In the genomic region with DNA sequence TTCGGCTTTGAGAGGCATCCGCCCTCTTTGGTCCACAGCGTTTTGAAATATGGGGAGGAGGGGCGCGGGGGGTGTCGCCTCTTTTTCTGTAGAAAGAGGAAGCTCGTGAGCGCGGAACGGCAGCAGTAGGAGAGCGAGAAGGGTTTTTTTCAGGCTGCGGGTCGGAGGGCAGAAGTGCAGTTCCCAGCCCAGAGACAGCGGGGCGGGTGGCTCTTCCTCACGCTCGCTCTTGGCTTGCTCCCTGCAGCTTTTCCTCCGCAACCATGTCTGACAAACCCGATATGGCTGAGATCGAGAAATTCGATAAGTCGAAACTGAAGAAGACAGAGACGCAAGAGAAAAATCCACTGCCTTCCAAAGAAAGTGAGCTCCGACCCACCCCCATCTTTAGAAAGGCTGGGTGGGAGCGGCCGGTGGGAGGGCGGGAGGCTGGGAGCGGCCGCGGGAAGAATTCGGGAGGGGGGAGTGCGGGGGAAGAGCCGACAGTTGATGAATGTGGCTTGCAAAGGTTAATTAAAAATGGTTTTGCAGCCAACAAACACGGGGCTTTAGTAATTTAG, we compare ENCODE assay signal across 1 cellular context.
TF ChIP-seq lines count a peak whose summit lies in the region.

No MANE protein-coding gene starts in this region.

TF ChIP-seq in K562, 482 proteins besides CTCF, POLR2A, EP300 and RAD21 (continued from another document and continues in another):
- TF ChIP-seq ARID4B (CRISPR knock-in tag; IDR thresholded peaks at IDR 0.05) (no peak), CBX1 (IDR thresholded peaks at IDR 0.05; ENCODE audit: low read depth) (no peak), RBM22 (IDR thresholded peaks at IDR 0.05; ENCODE audit: low read depth, low read length, poor library complexity, severe bottlenecking) (peak; percentile 50), ZNF830 (CRISPR knock-in tag; IDR thresholded peaks at IDR 0.05) (no peak), SPI1 (IDR thresholded peaks at IDR 0.05; ENCODE audit: borderline replicate concordance, low read depth, low read length) (peak; percentile 66; the same call in 1 of the 2 replicates), MTA3 (IDR thresholded peaks at IDR 0.05; ENCODE audit: borderline replicate concordance) (peak; percentile 16; the same call in 1 of the 2 replicates), TEAD4 (IDR thresholded peaks at IDR 0.05; ENCODE audit: low read length) (no peak), TEAD4 (CRISPR knock-in tag; IDR thresholded peaks at IDR 0.05; ENCODE audit: borderline replicate concordance) (no peak), CREM (IDR thresholded peaks at IDR 0.05; ENCODE audit: low read depth) (no peak), CREB3L1 (IDR thresholded peaks at IDR 0.05; ENCODE audit: borderline replicate concordance, low read depth) (no peak), PRPF4 (IDR thresholded peaks at IDR 0.05; ENCODE audit: insufficient read depth, low read depth, low read length, poor library complexity, severe bottlenecking) (no peak), TAF9B (IDR thresholded peaks at IDR 0.05; ENCODE audit: partially characterized antibody) (no peak), RB1 (IDR thresholded peaks at IDR 0.05; ENCODE audit: low read depth) (0 out of 2 replicates have a peak, but pooled peaks have one; percentile 30), ZBTB33 (CRISPR knock-in tag; IDR thresholded peaks at IDR 0.05) (no peak), RBFOX2 (IDR thresholded peaks at IDR 0.05; ENCODE audit: low read depth, low read length) (peak; percentile 55), ZNF444 (CRISPR knock-in tag; IDR thresholded peaks at IDR 0.05) (no peak), ZNF408 (CRISPR knock-in tag; IDR thresholded peaks at IDR 0.05; ENCODE audit: low read depth) (no peak), TCF7 (IDR thresholded peaks at IDR 0.05; ENCODE audit: borderline replicate concordance) (no peak), THRAP3 (IDR thresholded peaks at IDR 0.05; ENCODE audit: borderline replicate concordance) (no peak), SRSF7 (optimal IDR thresholded peaks at IDR 0.05; ENCODE audit: low read depth, low read length) (no peak), VEZF1 (CRISPR knock-in tag; IDR thresholded peaks at IDR 0.05) (peak; percentile 94), ZNF583 (CRISPR knock-in tag; IDR thresholded peaks at IDR 0.05) (no peak), ATF7 (IDR thresholded peaks at IDR 0.05) (peak; percentile 54; the same call in 1 of the 2 replicates), ZBTB7A (IDR thresholded peaks at IDR 0.05; ENCODE audit: borderline replicate concordance, control insufficient read depth, low read depth, low read length) (peak; percentile 71; the same call in 1 of the 2 replicates), ARID1B (IDR thresholded peaks at IDR 0.05) (peak; percentile 18; the same call in 1 of the 2 replicates), NR4A1 (CRISPR knock-in tag; IDR thresholded peaks at IDR 0.05) (no peak), NR4A1 (tag; IDR thresholded peaks at IDR 0.05) (no peak), TBL1XR1 (IDR thresholded peaks at IDR 0.05; ENCODE audit: low read length in 2 of 2) (peak in 1 of 2 experiments; percentile 5; a peak in 1 of 4 replicates), DPF2 (IDR thresholded peaks at IDR 0.05) (no peak), KAT7 (CRISPR knock-in tag; IDR thresholded peaks at IDR 0.05; ENCODE audit: borderline replicate concordance) (no peak), TAF7 (tag; IDR thresholded peaks at IDR 0.05) (no peak), ARID3A (IDR thresholded peaks at IDR 0.05; ENCODE audit: borderline replicate concordance, low read depth, low read length) (no peak), CHD4 (IDR thresholded peaks at IDR 0.05; ENCODE audit: insufficient read depth, insufficient replicate concordance, low read depth, low read length, poor library complexity, severe bottlenecking) (no peak), RFX5 (IDR thresholded peaks at IDR 0.05; ENCODE audit: low read depth, low read length) (no peak), THAP7 (CRISPR knock-in tag; IDR thresholded peaks at IDR 0.05) (no peak), SMARCE1 (IDR thresholded peaks at IDR 0.05) (no peak), HMGN3 (IDR thresholded peaks at IDR 0.05; ENCODE audit: borderline replicate concordance, extremely low read depth, insufficient read length, low read depth, low read length) (no peak), ELF1 (tag; IDR thresholded peaks at IDR 0.05) (0 out of 2 replicates have a peak, but pooled peaks have one; percentile 24), ZNF184 (CRISPR knock-in tag; IDR thresholded peaks at IDR 0.05) (no peak), L3MBTL2 (IDR thresholded peaks at IDR 0.05) (no peak)
- TF ChIP-seq, protein P1, sequence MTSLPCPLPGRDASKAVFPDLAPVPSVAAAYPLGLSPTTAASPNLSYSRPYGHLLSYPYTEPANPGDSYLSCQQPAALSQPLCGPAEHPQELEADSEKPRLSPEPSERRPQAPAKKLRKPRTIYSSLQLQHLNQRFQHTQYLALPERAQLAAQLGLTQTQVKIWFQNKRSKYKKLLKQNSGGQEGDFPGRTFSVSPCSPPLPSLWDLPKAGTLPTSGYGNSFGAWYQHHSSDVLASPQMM (CRISPR knock-in tag; IDR thresholded peaks at IDR 0.05) = no peak
- TF ChIP-seq, protein P2, sequence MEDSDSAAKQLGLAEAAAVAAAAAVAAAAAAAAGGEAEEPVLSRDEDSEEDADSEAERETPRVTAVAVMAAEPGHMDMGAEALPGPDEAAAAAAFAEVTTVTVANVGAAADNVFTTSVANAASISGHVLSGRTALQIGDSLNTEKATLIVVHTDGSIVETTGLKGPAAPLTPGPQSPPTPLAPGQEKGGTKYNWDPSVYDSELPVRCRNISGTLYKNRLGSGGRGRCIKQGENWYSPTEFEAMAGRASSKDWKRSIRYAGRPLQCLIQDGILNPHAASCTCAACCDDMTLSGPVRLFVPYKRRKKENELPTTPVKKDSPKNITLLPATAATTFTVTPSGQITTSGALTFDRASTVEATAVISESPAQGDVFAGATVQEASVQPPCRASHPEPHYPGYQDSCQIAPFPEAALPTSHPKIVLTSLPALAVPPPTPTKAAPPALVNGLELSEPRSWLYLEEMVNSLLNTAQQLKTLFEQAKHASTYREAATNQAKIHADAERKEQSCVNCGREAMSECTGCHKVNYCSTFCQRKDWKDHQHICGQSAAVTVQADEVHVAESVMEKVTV (CRISPR knock-in tag; IDR thresholded peaks at IDR 0.05) = 0 out of 2 replicates have a peak, but pooled peaks have one; percentile 13
- TF ChIP-seq, protein P3, sequence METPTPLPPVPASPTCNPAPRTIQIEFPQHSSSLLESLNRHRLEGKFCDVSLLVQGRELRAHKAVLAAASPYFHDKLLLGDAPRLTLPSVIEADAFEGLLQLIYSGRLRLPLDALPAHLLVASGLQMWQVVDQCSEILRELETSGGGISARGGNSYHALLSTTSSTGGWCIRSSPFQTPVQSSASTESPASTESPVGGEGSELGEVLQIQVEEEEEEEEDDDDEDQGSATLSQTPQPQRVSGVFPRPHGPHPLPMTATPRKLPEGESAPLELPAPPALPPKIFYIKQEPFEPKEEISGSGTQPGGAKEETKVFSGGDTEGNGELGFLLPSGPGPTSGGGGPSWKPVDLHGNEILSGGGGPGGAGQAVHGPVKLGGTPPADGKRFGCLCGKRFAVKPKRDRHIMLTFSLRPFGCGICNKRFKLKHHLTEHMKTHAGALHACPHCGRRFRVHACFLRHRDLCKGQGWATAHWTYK (CRISPR knock-in tag; IDR thresholded peaks at IDR 0.05) = no peak
- TF ChIP-seq, protein P4, sequence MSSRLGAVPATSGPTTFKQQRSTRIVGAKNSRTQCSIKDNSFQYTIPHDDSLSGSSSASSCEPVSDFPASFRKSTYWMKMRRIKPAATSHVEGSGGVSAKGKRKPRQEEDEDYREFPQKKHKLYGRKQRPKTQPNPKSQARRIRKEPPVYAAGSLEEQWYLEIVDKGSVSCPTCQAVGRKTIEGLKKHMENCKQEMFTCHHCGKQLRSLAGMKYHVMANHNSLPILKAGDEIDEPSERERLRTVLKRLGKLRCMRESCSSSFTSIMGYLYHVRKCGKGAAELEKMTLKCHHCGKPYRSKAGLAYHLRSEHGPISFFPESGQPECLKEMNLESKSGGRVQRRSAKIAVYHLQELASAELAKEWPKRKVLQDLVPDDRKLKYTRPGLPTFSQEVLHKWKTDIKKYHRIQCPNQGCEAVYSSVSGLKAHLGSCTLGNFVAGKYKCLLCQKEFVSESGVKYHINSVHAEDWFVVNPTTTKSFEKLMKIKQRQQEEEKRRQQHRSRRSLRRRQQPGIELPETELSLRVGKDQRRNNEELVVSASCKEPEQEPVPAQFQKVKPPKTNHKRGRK (tag; IDR thresholded peaks at IDR 0.05) = no peak
- TF ChIP-seq, protein P5, sequence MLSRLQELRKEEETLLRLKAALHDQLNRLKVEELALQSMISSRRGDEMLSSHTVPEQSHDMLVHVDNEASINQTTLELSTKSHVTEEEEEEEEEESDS (CRISPR knock-in tag; IDR thresholded peaks at IDR 0.05) = no peak
